ENCODE assay signal across 1 cellular context in genomic region chr18:58911241-58911640, GRCh38.
TF ChIP-seq lines count a peak whose summit lies in the region.

No MANE protein-coding gene starts in this region.

TF ChIP-seq in GM23338, 12 proteins besides CTCF, POLR2A, EP300 and RAD21 (continued from another document):
- no peak for TF ChIP-seq ZNF462 (CRISPR knock-in tag; IDR thresholded peaks at IDR 0.05)
- TF ChIP-seq STAT1 (IDR thresholded peaks at IDR 0.05; ENCODE audit: unreplicated experiment), result no peak
- TF ChIP-seq ZNF331 (CRISPR knock-in tag; IDR thresholded peaks at IDR 0.05; ENCODE audit: low read depth), result no peak
- TF ChIP-seq JUNB (IDR thresholded peaks at IDR 0.05; ENCODE audit: unreplicated experiment), result no peak
- TF ChIP-seq ZNF114 (CRISPR knock-in tag; IDR thresholded peaks at IDR 0.05), result no peak
- TF ChIP-seq, protein P1, sequence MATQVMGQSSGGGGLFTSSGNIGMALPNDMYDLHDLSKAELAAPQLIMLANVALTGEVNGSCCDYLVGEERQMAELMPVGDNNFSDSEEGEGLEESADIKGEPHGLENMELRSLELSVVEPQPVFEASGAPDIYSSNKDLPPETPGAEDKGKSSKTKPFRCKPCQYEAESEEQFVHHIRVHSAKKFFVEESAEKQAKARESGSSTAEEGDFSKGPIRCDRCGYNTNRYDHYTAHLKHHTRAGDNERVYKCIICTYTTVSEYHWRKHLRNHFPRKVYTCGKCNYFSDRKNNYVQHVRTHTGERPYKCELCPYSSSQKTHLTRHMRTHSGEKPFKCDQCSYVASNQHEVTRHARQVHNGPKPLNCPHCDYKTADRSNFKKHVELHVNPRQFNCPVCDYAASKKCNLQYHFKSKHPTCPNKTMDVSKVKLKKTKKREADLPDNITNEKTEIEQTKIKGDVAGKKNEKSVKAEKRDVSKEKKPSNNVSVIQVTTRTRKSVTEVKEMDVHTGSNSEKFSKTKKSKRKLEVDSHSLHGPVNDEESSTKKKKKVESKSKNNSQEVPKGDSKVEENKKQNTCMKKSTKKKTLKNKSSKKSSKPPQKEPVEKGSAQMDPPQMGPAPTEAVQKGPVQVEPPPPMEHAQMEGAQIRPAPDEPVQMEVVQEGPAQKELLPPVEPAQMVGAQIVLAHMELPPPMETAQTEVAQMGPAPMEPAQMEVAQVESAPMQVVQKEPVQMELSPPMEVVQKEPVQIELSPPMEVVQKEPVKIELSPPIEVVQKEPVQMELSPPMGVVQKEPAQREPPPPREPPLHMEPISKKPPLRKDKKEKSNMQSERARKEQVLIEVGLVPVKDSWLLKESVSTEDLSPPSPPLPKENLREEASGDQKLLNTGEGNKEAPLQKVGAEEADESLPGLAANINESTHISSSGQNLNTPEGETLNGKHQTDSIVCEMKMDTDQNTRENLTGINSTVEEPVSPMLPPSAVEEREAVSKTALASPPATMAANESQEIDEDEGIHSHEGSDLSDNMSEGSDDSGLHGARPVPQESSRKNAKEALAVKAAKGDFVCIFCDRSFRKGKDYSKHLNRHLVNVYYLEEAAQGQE (IDR thresholded peaks at IDR 0.05; ENCODE audit: unreplicated experiment), result no peak
- TF ChIP-seq EZH2phosphoT487 (IDR thresholded peaks at IDR 0.05; ENCODE audit: unreplicated experiment), result no peak
TF ChIP-seq in GM23338: peak in this region for 0.
